In the genomic region with DNA sequence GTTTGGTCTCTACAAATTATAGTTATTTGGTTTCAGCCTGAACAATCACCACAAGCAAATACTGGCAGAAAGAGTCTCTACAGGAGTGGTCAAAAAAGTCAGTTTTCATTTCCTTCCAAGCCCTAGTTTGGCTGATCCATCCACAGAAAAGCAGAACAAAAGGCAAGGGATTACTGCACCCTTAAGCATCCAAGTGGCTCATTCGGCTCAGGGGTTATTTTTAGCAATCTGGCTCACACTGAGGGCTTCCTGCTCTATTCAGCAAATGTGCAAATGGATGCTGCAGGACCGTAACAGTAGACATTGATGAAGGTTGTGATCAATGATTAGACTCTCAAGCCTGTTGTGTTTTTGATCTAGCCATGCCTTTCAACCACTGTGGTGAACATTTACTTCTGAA, we compare ENCODE assay signal across 9 cellular contexts.
DNase-seq lines count a peak whose midpoint lies in the region; ATAC-seq and TF ChIP-seq lines count a peak whose summit lies in the region.
"Had no signal": no experiment of that assay in that cellular context is flagged by ENCODE, and none has a peak within 500 bp of the region (broad histone marks: within the 10 kb centered on the region; RNA-seq: fewer than 3 reads in every experiment).

No MANE protein-coding gene starts in this region.

- H3K4me3 Mint-ChIP-seq in neural progenitor cell, result no peak overlapping the region
- no peak overlapping the region for H3K4me3 Mint-ChIP-seq in stimulated activated memory B cell treated with anti-CD40 and anti-IgM and Interleukin-4, amounts not matched to agents 10 μg/mL and 1 μg/mL and 100 μg/mL, for 72 hours

- no peaks in the 10 kb centered on the region for H3K36me3 Mint-ChIP-seq in neural progenitor cell
- no peaks in the 10 kb centered on the region for H3K36me3 Mint-ChIP-seq in stimulated activated memory B cell treated with anti-CD40 and anti-IgM and Interleukin-4, amounts not matched to agents 10 μg/mL and 1 μg/mL and 100 μg/mL, for 72 hours

- no peak for ATAC-seq in stimulated activated memory B cell treated with anti-CD40 and anti-IgM and Interleukin-4, amounts not matched to agents 10 μg/mL and 1 μg/mL and 100 μg/mL, for 72 hours

- no peak overlapping the region for H3K4me3 ChIP-seq in GM23248
- peak overlapping the region; percentile 41 for H3K4me3 ChIP-seq in neural progenitor cell
- no peak overlapping the region for H3K4me3 ChIP-seq in tibial nerve

- H3K27me3 Mint-ChIP-seq in neural progenitor cell (ENCODE audit: insufficient read depth, low read depth), result no peaks in the 10 kb centered on the region
- no peaks in the 10 kb centered on the region for H3K27me3 Mint-ChIP-seq in stimulated activated memory B cell treated with anti-CD40 and anti-IgM and Interleukin-4, amounts not matched to agents 10 μg/mL and 1 μg/mL and 100 μg/mL, for 72 hours

- H3K4me1 Mint-ChIP-seq in neural progenitor cell, result peaks cover 21% of the 10 kb centered on the region
- peaks cover 5% of the 10 kb centered on the region for H3K4me1 Mint-ChIP-seq in stimulated activated memory B cell treated with anti-CD40 and anti-IgM and Interleukin-4, amounts not matched to agents 10 μg/mL and 1 μg/mL and 100 μg/mL, for 72 hours

- TF ChIP-seq CTCF in neural progenitor cell (IDR thresholded peaks at IDR 0.05), result no peak
- TF ChIP-seq CTCF in GM13976 (IDR thresholded peaks at IDR 0.05; ENCODE audit: borderline replicate concordance, control extremely low read depth, extremely low read depth, insufficient read depth, missing control alignments), result no peak
- TF ChIP-seq CTCF in tibial nerve (IDR thresholded peaks at IDR 0.05), result no peak

- H3K27ac ChIP-seq in GM23248 (no peak overlapping the region), neural progenitor cell (peak overlapping the region; percentile 84), tibial nerve (no peak overlapping the region)

- H4K20me1 ChIP-seq in GM23248 (ENCODE audit: insufficient read depth) (no peaks in the 10 kb centered on the region), neural progenitor cell (ENCODE audit: low read depth) (peaks cover 10% of the 10 kb centered on the region)

- H3K36me3 ChIP-seq in GM23248 (ENCODE audit: low read depth), result no peaks in the 10 kb centered on the region
- no peaks in the 10 kb centered on the region for H3K36me3 ChIP-seq in neural progenitor cell
- no peaks in the 10 kb centered on the region for H3K36me3 ChIP-seq in tibial nerve

- in situ Hi-C loops in GM23248 (cut with MboI), result no loop called here
- in situ Hi-C loops in GM13976 (cut with MboI; ENCODE audit: low sequenced_read_pairs, unreplicated experiment), result no loop called here

- H2AFZ ChIP-seq in GM23248 (no peak overlapping the region), neural progenitor cell (replicated peaks) (no peak overlapping the region)

- H3K27ac Mint-ChIP-seq in neural progenitor cell, result no peak overlapping the region
- H3K27ac Mint-ChIP-seq in stimulated activated memory B cell treated with anti-CD40 and anti-IgM and Interleukin-4, amounts not matched to agents 10 μg/mL and 1 μg/mL and 100 μg/mL, for 72 hours, result no peak overlapping the region

- H3K9ac ChIP-seq in GM23248 (no peak overlapping the region), neural progenitor cell (no peak overlapping the region)

- DNase-seq in GM23248 (peak; percentile 48), NCI-H2081 treated with DMSO at 0.1 percent for 48 hours (lab: John Stamatoyannopoulos, UW) (peak; percentile 43), cerebellar nuclear complex (lab: John Stamatoyannopoulos, UW) (peak; percentile 72 to 93), neural progenitor cell (ENCODE audit: low spot score) (peak; percentile 81), GM13976 (ENCODE audit: low spot score) (no peak), tibial nerve (ENCODE audit: low spot score in 2 of 2) (no peak)
- DNase-seq: KG1; stimulated activated CD4-positive, alpha-beta T cell treated with anti-CD3 and anti-CD28 coated beads, Interleukin-15, amount 100 ng/mL, for 24 hours had no signal

- H3K4me1 ChIP-seq in GM23248 (ENCODE audit: insufficient read depth), result 0 out of 2 replicates have a peak, but pooled peaks cover 11% of the 10 kb centered on the region
- peaks cover 47% of the 10 kb centered on the region for H3K4me1 ChIP-seq in neural progenitor cell
- H3K4me1 ChIP-seq in tibial nerve, result peaks cover 0 to 4% (median 0%) of the 10 kb centered on the region in 4 donors

- H3K9me3 ChIP-seq in GM23248 (ENCODE audit: low read depth) (no peaks in the 10 kb centered on the region), neural progenitor cell (ENCODE audit: low read depth) (no peaks in the 10 kb centered on the region), tibial nerve (no peaks in the 10 kb centered on the region)

- H3K4me2 ChIP-seq in GM23248 (ENCODE audit: unreplicated experiment), result no peak overlapping the region
- H3K4me2 ChIP-seq in neural progenitor cell, result peak overlapping the region; percentile 82

- H3F3A ChIP-seq in GM23248 (ENCODE audit: insufficient read depth), result no peaks in the 10 kb centered on the region
- H3F3A ChIP-seq in neural progenitor cell (ENCODE audit: low read depth), result peaks cover 28% of the 10 kb centered on the region

- H3K79me2 ChIP-seq in GM23248 (ENCODE audit: insufficient read depth) (no peaks in the 10 kb centered on the region), neural progenitor cell (ENCODE audit: low read depth) (no peaks in the 10 kb centered on the region)

- TF ChIP-seq EP300 in tibial nerve (IDR thresholded peaks at IDR 0.05), result no peak

- H3K9me2 ChIP-seq in GM23248 (ENCODE audit: insufficient read depth), result no peaks in the 10 kb centered on the region

- H3K27me3 ChIP-seq in GM23248 (replicated peaks; ENCODE audit: insufficient read depth) (no peaks in the 10 kb centered on the region), neural progenitor cell (no peaks in the 10 kb centered on the region), tibial nerve (no peaks in the 10 kb centered on the region)

- no peaks in the 10 kb centered on the region for H3K9me3 Mint-ChIP-seq in neural progenitor cell
- no peaks in the 10 kb centered on the region for H3K9me3 Mint-ChIP-seq in stimulated activated memory B cell treated with anti-CD40 and anti-IgM and Interleukin-4, amounts not matched to agents 10 μg/mL and 1 μg/mL and 100 μg/mL, for 72 hours

- WGBS in GM23248 (ENCODE audit: low coverage in 1 of 2, low lambda C conversion rate in 2 of 2, missing lambda C conversion rate in 2 of 2), 2 experiments, result 39 to 44% methylated on average over 2 of the region's 2 CpGs
- WGBS in tibial nerve, 2 donors, result 19 to 21% methylated on average over 2 of the region's 2 CpGs

- no peak for TF ChIP-seq POLR2A in tibial nerve (IDR thresholded peaks at IDR 0.05)

Comparison
In these comparisons a context has a peak if more than half of its experiments do, and no peak if none do; other contexts are left out.
1. DNase-seq: peak in GM23248 (single experiment), NCI-H2081 treated with DMSO at 0.1 percent for 48 hours (single experiment), cerebellar nuclear complex (2 of 2) and neural progenitor cell (single experiment); none in GM13976 (single experiment) and tibial nerve (0 of 2).